21 cellular contexts compared by ENCODE assay signal in genomic region chr18:69752737-69753380, GRCh38.
"Had no signal": no experiment of that assay in that cellular context is flagged by ENCODE, and none has a peak within 500 bp of the region (broad histone marks: within the 10 kb centered on the region; RNA-seq: fewer than 3 reads in every experiment).

No MANE protein-coding gene starts in this region.

- H3K27ac Mint-ChIP-seq: activated CD4-positive, alpha-beta memory T cell treated with anti-CD3 and anti-CD28 coated beads for 36 hours; activated CD4-positive, alpha-beta T cell treated with anti-CD3 and anti-CD28 coated beads for 36 hours; activated naive CD4-positive, alpha-beta T cell treated with anti-CD3 and anti-CD28 coated beads, Interleukin-2, amount 50 U/mL, for 24 hours; memory B cell; natural killer cell treated with Interleukin-12 subunit alpha and Interleukin-12 subunit beta and Interleukin-15 and Interleukin-18, amount 100 ng/mL, for 72 hours had no signal

- H3K4me3 ChIP-seq: adrenal gland, dorsolateral prefrontal cortex, right atrium auricular region, skin epidermis, tibial nerve, vagina had no signal

- H3K36me3 ChIP-seq: adrenal gland, right atrium auricular region, tibial nerve, vagina had no signal

- H3K27me3 ChIP-seq: adrenal gland, dorsolateral prefrontal cortex, right atrium auricular region, tibial nerve, vagina had no signal

- H3K9me3 Mint-ChIP-seq: natural killer cell treated with Interleukin-12 subunit alpha and Interleukin-12 subunit beta and Interleukin-15 and Interleukin-18, amount 100 ng/mL, for 72 hours had no signal

- H3K27ac ChIP-seq: adrenal gland, dorsolateral prefrontal cortex, right atrium auricular region, skin epidermis, tibial nerve, vagina, VCaP had no signal

- H3K4me1 Mint-ChIP-seq: memory B cell had no signal

- H3K36me3 Mint-ChIP-seq: memory B cell had no signal

- ATAC-seq: activated CD4-positive, alpha-beta T cell treated with anti-CD3 and anti-CD28 coated beads for 36 hours; activated T-cell treated with anti-CD3 and anti-CD28 coated beads, Interleukin-2, amount 50 U/mL, for 4 hours; esophagus mucosa; left ventricle myocardium superior; natural killer cell treated with Interleukin-12 subunit alpha and Interleukin-12 subunit beta and Interleukin-15 and Interleukin-18, amount 100 ng/mL, for 72 hours had no signal

- H3K4me3 Mint-ChIP-seq: activated CD4-positive, alpha-beta memory T cell treated with anti-CD3 and anti-CD28 coated beads for 36 hours; activated CD4-positive, alpha-beta T cell treated with anti-CD3 and anti-CD28 coated beads for 36 hours; activated naive CD4-positive, alpha-beta T cell treated with anti-CD3 and anti-CD28 coated beads, Interleukin-2, amount 50 U/mL, for 24 hours; activated T-cell treated with anti-CD3 and anti-CD28 coated beads, Interleukin-2, amount 50 U/mL, for 4 hours; memory B cell; natural killer cell treated with Interleukin-12 subunit alpha and Interleukin-12 subunit beta and Interleukin-15 and Interleukin-18, amount 100 ng/mL, for 72 hours had no signal

- DNase-seq: activated CD4-positive, alpha-beta memory T cell treated with anti-CD3 and anti-CD28 coated beads for 36 hours; activated CD4-positive, alpha-beta T cell treated with anti-CD3 and anti-CD28 coated beads for 36 hours; activated effector memory CD4-positive, alpha-beta T cell treated with Interleukin-2 at 50 U/mL for 16 hours; activated T-cell treated with anti-CD3 and anti-CD28 coated beads, Interleukin-2, amount 50 U/mL, for 4 hours; adrenal gland; dorsolateral prefrontal cortex; hypothalamus; left ventricle myocardium superior; nucleus accumbens; stimulated activated CD4-positive, alpha-beta T cell treated with anti-CD3 and anti-CD28 coated beads, Interleukin-15, amount 100 ng/mL, for 24 hours; stimulated activated CD4-positive, alpha-beta T cell treated with anti-CD3 and anti-CD28 coated beads, Interleukin-4, amount 100 ng/mL, for 1 hour; stimulated activated naive CD4-positive, alpha-beta T cell had no signal

- H3K4me1 ChIP-seq: adrenal gland, right atrium auricular region, vagina had no signal

- H3K9me3 ChIP-seq: adrenal gland, right atrium auricular region, vagina had no signal

- H3K27me3 Mint-ChIP-seq: activated CD4-positive, alpha-beta memory T cell treated with anti-CD3 and anti-CD28 coated beads for 36 hours; activated CD4-positive, alpha-beta T cell treated with anti-CD3 and anti-CD28 coated beads for 36 hours; activated naive CD4-positive, alpha-beta T cell treated with anti-CD3 and anti-CD28 coated beads, Interleukin-2, amount 50 U/mL, for 24 hours; memory B cell; natural killer cell treated with Interleukin-12 subunit alpha and Interleukin-12 subunit beta and Interleukin-15 and Interleukin-18, amount 100 ng/mL, for 72 hours had no signal
